In genomic region chr3:107633327-107634141, GRCh38 we compare ENCODE assay signal across 10 cellular contexts.
DNase-seq lines count a peak whose midpoint lies in the region; ATAC-seq and TF ChIP-seq lines count a peak whose summit lies in the region.
"Had no signal": no experiment of that assay in that cellular context is flagged by ENCODE, and none has a peak within 500 bp of the region (broad histone marks: within the 10 kb centered on the region; RNA-seq: fewer than 3 reads in every experiment).

No MANE protein-coding gene starts in this region.

- H3K4me3 Mint-ChIP-seq in activated B cell treated with CpG ODN at 0.5 μM for 24 hours, result no peak overlapping the region

- DNase-seq in activated B cell treated with CpG ODN at 0.5 μM for 24 hours, result no peak
- DNase-seq in HUDEP-2 (lab: John Stamatoyannopoulos, UW; ENCODE audit: unreplicated experiment in 76 of 76), result no peak
- DNase-seq in psoas muscle, result no peak
- DNase-seq in DMS114 treated with DMSO at 0.1 percent for 48 hours (lab: John Stamatoyannopoulos, UW; ENCODE audit: unreplicated experiment), result no peak
- no peak for DNase-seq in activated CD4-positive, alpha-beta T cell treated with anti-CD3 and anti-CD28 coated beads for 4 hours
- DNase-seq: NCI-H1105, occipital lobe had no signal

- CTCF ChIA-PET in activated B cell treated with CpG ODN at 0.5 μM for 24 hours (lab: Charles Lee), result interaction anchor here (0.7 kb wide), 1 partner anchor 18 kb away, joined by 3 read pairs; no protein-coding TSS in a partner anchor

- POLR2A ChIA-PET in activated B cell treated with CpG ODN at 0.5 μM for 24 hours (lab: Charles Lee), result interaction anchor here (0.8 kb wide), 1 partner anchor 201 kb away, joined by 3 read pairs; no protein-coding TSS in a partner anchor

- no peaks in the 10 kb centered on the region for H3K36me3 ChIP-seq in psoas muscle (ENCODE audit: insufficient read depth in 1 of 2, low read depth in 1 of 2)

- H3K27me3 ChIP-seq in psoas muscle (ENCODE audit: insufficient read depth in 3 of 3, low read length in 2 of 3), result no peaks in the 10 kb centered on the region

- peaks cover 7% of the 10 kb centered on the region for H3K4me1 ChIP-seq in psoas muscle

- intact Hi-C loops in activated B cell treated with CpG ODN at 0.5 μM for 24 hours (cut with micrococcal nuclease), result loop anchor here (2.0 to 10.0 kb wide), 3 partner anchors 15 to 359 kb away; no protein-coding TSS in a partner anchor
- intact Hi-C loops in psoas muscle (cut with DNase I), result no loop called here

- H3K9me3 Mint-ChIP-seq in activated B cell treated with CpG ODN at 0.5 μM for 24 hours, result no peaks in the 10 kb centered on the region

- TF ChIP-seq CTCF in activated B cell treated with CpG ODN at 0.5 μM for 24 hours (IDR thresholded peaks at IDR 0.05) (no peak), psoas muscle (IDR thresholded peaks at IDR 0.05) (no peak)

- peaks cover 11% of the 10 kb centered on the region for H3K36me3 Mint-ChIP-seq in activated B cell treated with CpG ODN at 0.5 μM for 24 hours (ENCODE audit: low read depth)

- 69 to 84% (median 76%) methylated on average over 3 of the region's 3 CpGs for WGBS in psoas muscle, 3 donors

- H3K9me3 ChIP-seq in psoas muscle, result no peaks in the 10 kb centered on the region

- H3K27me3 Mint-ChIP-seq in activated B cell treated with CpG ODN at 0.5 μM for 24 hours, result no peaks in the 10 kb centered on the region

- ATAC-seq in GM18508 (IDR thresholded peaks at IDR 0.05; ENCODE audit: insufficient read depth, unreplicated experiment) (peak; percentile 91), GM21526 (IDR thresholded peaks at IDR 0.05; ENCODE audit: low FRiP score, unreplicated experiment) (peak; percentile 93), HG03280 (IDR thresholded peaks at IDR 0.05; ENCODE audit: unreplicated experiment) (peak; percentile 97), activated B cell treated with CpG ODN at 0.5 μM for 24 hours (ENCODE audit: low read depth) (peak; percentile 52), psoas muscle (no peak)

- H3K4me3 ChIP-seq in psoas muscle, result no peak overlapping the region

- H3K27ac Mint-ChIP-seq in activated B cell treated with CpG ODN at 0.5 μM for 24 hours, result peak overlapping the region; percentile 68

- peaks cover 44% of the 10 kb centered on the region for H3K4me1 Mint-ChIP-seq in activated B cell treated with CpG ODN at 0.5 μM for 24 hours

- no peak overlapping the region for H3K27ac ChIP-seq in psoas muscle

Comparison
In these comparisons a context has a peak if more than half of its experiments do, and no peak if none do; other contexts are left out.
1. ATAC-seq: peak in GM18508 (single experiment), GM21526 (single experiment), HG03280 (single experiment) and activated B cell treated with CpG ODN at 0.5 μM for 24 hours (single experiment); none in psoas muscle (0 of 4).